Comparison of ENCODE assay signal across 12 cellular contexts in genomic region chr3:171095063-171095462, GRCh38.
A peak's percentile ranks its signal among the peaks of the same experiment; 100 is the strongest.
DNase-seq lines count a peak whose midpoint lies in the region; ATAC-seq lines count a peak whose summit lies in the region.
"Had no signal": no experiment of that assay in that cellular context is flagged by ENCODE, and none has a peak within 500 bp of the region (broad histone marks: within the 10 kb centered on the region; RNA-seq: fewer than 3 reads in every experiment).

No MANE protein-coding gene starts in this region.

- no peak overlapping the region for H3K27ac Mint-ChIP-seq in activated CD8-positive, alpha-beta memory T cell treated with anti-CD3 and anti-CD28 coated beads, Interleukin-2, amount 10 ng/mL, durations not matched to agents 7 days and 5 days
- no peak overlapping the region for H3K27ac Mint-ChIP-seq in activated naive CD8-positive, alpha-beta T cell treated with anti-CD3 and anti-CD28 coated beads, Interleukin-2, amount 50 U/mL, for 24 hours

- intact Hi-C loops in left cardiac atrium (cut with DNase I): no loop called here

- H3K4me1 Mint-ChIP-seq in activated CD8-positive, alpha-beta memory T cell treated with anti-CD3 and anti-CD28 coated beads, Interleukin-2, amount 10 ng/mL, durations not matched to agents 7 days and 5 days: peaks cover 3% of the 10 kb centered on the region
- no peaks in the 10 kb centered on the region for H3K4me1 Mint-ChIP-seq in activated naive CD8-positive, alpha-beta T cell treated with anti-CD3 and anti-CD28 coated beads, Interleukin-2, amount 50 U/mL, for 24 hours

- CTCF ChIA-PET in activated CD8-positive, alpha-beta memory T cell treated with anti-CD3 and anti-CD28 coated beads, Interleukin-2, amount 10 ng/mL, durations not matched to agents 7 days and 5 days (lab: Charles Lee): no interaction called here

- no peaks in the 10 kb centered on the region for H3K36me3 ChIP-seq in H7 (replicated peaks; ENCODE audit: control insufficient read depth, insufficient read depth, low read length)
- H3K36me3 ChIP-seq: breast epithelium had no signal

- no peak overlapping the region for H3K4me3 ChIP-seq in H7 (ENCODE audit: insufficient read depth, low read depth, low read length)
- H3K4me3 ChIP-seq: breast epithelium, thoracic aorta had no signal

- DNase-seq in NCI-H1092 treated with DMSO at 0.1 percent for 48 hours (lab: John Stamatoyannopoulos, UW) (peak; percentile 3), NCI-H1092 (lab: John Stamatoyannopoulos, UW) (no peak), H7 (peak; percentile 22), left kidney (ENCODE audit: low read depth, low spot score) (peak; percentile 29), left cardiac atrium (no peak)
- no peak for DNase-seq in activated CD8-positive, alpha-beta memory T cell treated with anti-CD3 and anti-CD28 coated beads, Interleukin-2, amount 10 ng/mL, durations not matched to agents 7 days and 5 days
- no peak for DNase-seq in activated naive CD8-positive, alpha-beta T cell treated with anti-CD3 and anti-CD28 coated beads, Interleukin-2, amount 50 U/mL, for 24 hours
- DNase-seq: DMS53; stimulated activated CD4-positive, alpha-beta T cell treated with anti-CD3 and anti-CD28 coated beads, Interleukin-2, amount 100 ng/mL, for 48 hours had no signal

- no peak overlapping the region for H3K4me3 Mint-ChIP-seq in activated CD8-positive, alpha-beta memory T cell treated with anti-CD3 and anti-CD28 coated beads, Interleukin-2, amount 10 ng/mL, durations not matched to agents 7 days and 5 days
- H3K4me3 Mint-ChIP-seq in activated naive CD8-positive, alpha-beta T cell treated with anti-CD3 and anti-CD28 coated beads, Interleukin-2, amount 50 U/mL, for 24 hours: no peak overlapping the region

- ATAC-seq in HG03378 (IDR thresholded peaks at IDR 0.05; ENCODE audit: unreplicated experiment) (peak; percentile 87), left cardiac atrium (no peak)
- no peak for ATAC-seq in activated CD8-positive, alpha-beta memory T cell treated with anti-CD3 and anti-CD28 coated beads, Interleukin-2, amount 10 ng/mL, durations not matched to agents 7 days and 5 days
- ATAC-seq in activated naive CD8-positive, alpha-beta T cell treated with anti-CD3 and anti-CD28 coated beads, Interleukin-2, amount 50 U/mL, for 24 hours: no peak

- no peaks in the 10 kb centered on the region for H3K27me3 ChIP-seq in H7 (ENCODE audit: control insufficient read depth, insufficient read depth, low read length)
- H3K27me3 ChIP-seq: breast epithelium had no signal

- peaks cover 27% of the 10 kb centered on the region for H3K36me3 Mint-ChIP-seq in activated CD8-positive, alpha-beta memory T cell treated with anti-CD3 and anti-CD28 coated beads, Interleukin-2, amount 10 ng/mL, durations not matched to agents 7 days and 5 days
- peaks cover 20% of the 10 kb centered on the region for H3K36me3 Mint-ChIP-seq in activated naive CD8-positive, alpha-beta T cell treated with anti-CD3 and anti-CD28 coated beads, Interleukin-2, amount 50 U/mL, for 24 hours (ENCODE audit: low read depth)

- no peaks in the 10 kb centered on the region for H3K27me3 Mint-ChIP-seq in activated CD8-positive, alpha-beta memory T cell treated with anti-CD3 and anti-CD28 coated beads, Interleukin-2, amount 10 ng/mL, durations not matched to agents 7 days and 5 days
- H3K27me3 Mint-ChIP-seq in activated naive CD8-positive, alpha-beta T cell treated with anti-CD3 and anti-CD28 coated beads, Interleukin-2, amount 50 U/mL, for 24 hours: no peaks in the 10 kb centered on the region

- H3K9me3 Mint-ChIP-seq in activated CD8-positive, alpha-beta memory T cell treated with anti-CD3 and anti-CD28 coated beads, Interleukin-2, amount 10 ng/mL, durations not matched to agents 7 days and 5 days (ENCODE audit: low read depth): no peaks in the 10 kb centered on the region
- no peaks in the 10 kb centered on the region for H3K9me3 Mint-ChIP-seq in activated naive CD8-positive, alpha-beta T cell treated with anti-CD3 and anti-CD28 coated beads, Interleukin-2, amount 50 U/mL, for 24 hours

Comparison
In these comparisons a context has a peak if more than half of its experiments do, and no peak if none do; other contexts are left out.
1. DNase-seq: peak in NCI-H1092 treated with DMSO at 0.1 percent for 48 hours (single experiment), H7 (single experiment) and left kidney (single experiment); none in NCI-H1092 (single experiment), activated CD8-positive, alpha-beta memory T cell treated with anti-CD3 and anti-CD28 coated beads, Interleukin-2, amount 10 ng/mL, durations not matched to agents 7 days and 5 days (single experiment), activated naive CD8-positive, alpha-beta T cell treated with anti-CD3 and anti-CD28 coated beads, Interleukin-2, amount 50 U/mL, for 24 hours (single experiment) and left cardiac atrium (single experiment).